ENCODE assay signal across 24 cellular contexts in the genomic region with DNA sequence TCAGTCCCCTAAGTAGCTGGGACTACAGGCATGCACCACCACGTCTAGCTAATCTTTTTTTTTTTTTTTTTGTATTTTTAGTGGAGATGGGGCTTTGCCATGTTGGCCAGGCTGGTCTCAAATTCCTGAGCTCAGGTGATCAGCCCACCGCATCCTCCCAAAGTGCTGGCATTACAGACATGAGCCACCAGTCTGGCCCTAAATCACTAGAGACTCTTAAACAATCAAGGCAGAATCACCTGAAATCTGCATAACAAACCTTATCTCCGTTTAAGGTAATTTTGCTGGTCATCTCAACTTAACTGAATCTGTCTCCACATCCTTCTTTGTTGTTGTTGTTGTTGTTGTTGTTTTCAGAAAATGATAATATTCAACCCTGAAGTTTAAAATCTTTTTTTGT.
"Had no signal": no experiment of that assay in that cellular context is flagged by ENCODE, and none has a peak within 500 bp of the region (broad histone marks: within the 10 kb centered on the region; RNA-seq: fewer than 3 reads in every experiment).

No MANE protein-coding gene starts in this region.

- H3K9me3 ChIP-seq: Peyer's patch, SJCRH30 had no signal

- H2AFZ ChIP-seq: PC-9 had no signal

- H3K4me3 ChIP-seq: PC-9, Peyer's patch had no signal

- H3K27ac ChIP-seq: PC-9, Peyer's patch, SJCRH30 had no signal

- ATAC-seq: Right ventricle myocardium inferior, SK-N-SH treated with all-trans-retinoic acid at 6 μM for 48 hours had no signal

- H3K4me1 ChIP-seq: Peyer's patch, SJCRH30 had no signal

- DNase-seq: IMR-90; Kasumi-1; KG1; MM.1S; NCI-H1092 treated with DMSO at 0.1 percent for 48 hours; NCI-H1436; NCI-H187; NCI-H2029; NCI-H2081 treated with DMSO at 0.1 percent for 48 hours; NCI-H2171; NCI-H226; NCI-H446; NCI-H510A; NCI-H524 treated with DMSO at 0.1 percent for 48 hours; NCI-H69; NCI-H774; NK-92 treated with Interleukin-12 subunit alpha and Interleukin-12 subunit beta, amount 100 ng/mL, for 24 hours; OCI-M1; PC-9; Peyer's patch; SHP77 treated with DMSO at 0.1 percent for 48 hours; SJCRH30 had no signal

- H3K27me3 ChIP-seq: Peyer's patch, SJCRH30 had no signal

- H3K4me2 ChIP-seq: PC-9 had no signal

- H3K36me3 ChIP-seq: Peyer's patch, SJCRH30 had no signal
